Comparison of ENCODE assay signal across 10 cellular contexts in the genomic region with DNA sequence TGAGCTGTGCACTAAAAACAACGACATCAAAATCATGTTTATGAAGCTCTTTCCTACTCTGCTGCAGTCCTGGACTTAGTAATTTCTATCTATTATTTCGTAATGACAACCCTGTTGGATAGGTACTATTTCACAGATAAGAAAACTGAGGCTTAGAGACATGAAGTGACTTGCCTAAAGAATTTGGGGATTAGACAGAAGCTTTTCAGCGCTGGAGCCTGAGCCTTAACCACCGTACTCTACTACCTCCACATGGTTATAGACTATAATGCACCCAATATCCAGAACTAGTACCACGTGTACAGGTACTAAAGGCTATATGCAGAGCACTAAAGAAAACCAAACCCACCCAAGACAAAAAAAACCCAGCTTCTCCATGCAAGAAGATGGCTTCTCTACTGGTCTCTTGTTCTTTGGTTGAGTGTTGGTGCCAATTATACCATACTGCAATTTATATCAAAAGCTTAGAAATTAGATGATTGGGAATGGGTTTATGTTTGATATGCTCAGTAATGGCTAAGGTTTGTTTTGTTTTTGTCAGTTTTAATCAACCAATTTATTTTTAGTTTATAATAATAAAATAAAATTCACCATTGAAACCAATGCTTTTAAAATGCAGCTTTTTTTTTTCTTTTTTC. TPM values are rescaled to one million over a fixed set of nuclear protein-coding genes. Genes with fewer than 3 reads are reported as not detected.
DNase-seq lines count a peak whose midpoint lies in the region; ATAC-seq and TF ChIP-seq lines count a peak whose summit lies in the region.
"Had no signal": no experiment of that assay in that cellular context is flagged by ENCODE, and none has a peak within 500 bp of the region (broad histone marks: within the 10 kb centered on the region; RNA-seq: fewer than 3 reads in every experiment).

No MANE protein-coding gene starts in this region.

- H3K27ac Mint-ChIP-seq in mesothelial cell of epicardium = no peak overlapping the region

- ATAC-seq in GM18498 (IDR thresholded peaks at IDR 0.05; ENCODE audit: unreplicated experiment) = no peak

- H3K9ac ChIP-seq in mammary epithelial cell (ENCODE audit: insufficient read depth, low read length) = no peak overlapping the region

- dilution Hi-C loops in mammary epithelial cell (cut with HindIII; ENCODE audit: low sequenced_read_pairs) = no loop called here

- H3K4me3 Mint-ChIP-seq in mesothelial cell of epicardium = no peak overlapping the region

- H3K4me2 ChIP-seq in mammary epithelial cell (ENCODE audit: insufficient read depth, low read depth, low read length) = no peak overlapping the region

- no peaks in the 10 kb centered on the region for H3K4me1 ChIP-seq in mammary epithelial cell (ENCODE audit: insufficient read depth, low read length)

- H3K4me3 ChIP-seq in AG10803 (ENCODE audit: low read length) (no peak overlapping the region), mammary epithelial cell (replicated peaks in 1 of 3; ENCODE audit: insufficient read depth in 1 of 3, low read depth in 2 of 3, low read length in 3 of 3) (no peak overlapping the region)
- H3K4me3 ChIP-seq: lung had no signal

- H2AFZ ChIP-seq in mammary epithelial cell (ENCODE audit: low read depth, low read length) = no peak overlapping the region

- H3K9me3 ChIP-seq in mammary epithelial cell (replicated peaks; ENCODE audit: insufficient read depth, low read length) = no peaks in the 10 kb centered on the region

- H3K79me2 ChIP-seq in mammary epithelial cell (ENCODE audit: insufficient read depth, low read length) = no peaks in the 10 kb centered on the region

- DNase-seq in AG10803 (ENCODE audit: low read depth) = no peak
- DNase-seq in GM10266 (ENCODE audit: extremely low spot score) = no peak
- peak; percentile 85 for DNase-seq in NCI-H82 (lab: John Stamatoyannopoulos, UW)
- DNase-seq in mammary epithelial cell = peak; percentile 47
- no peak for DNase-seq in NCI-H345 treated with DMSO at 0.1 percent for 48 hours (lab: John Stamatoyannopoulos, UW; ENCODE audit: unreplicated experiment)
- no peak for DNase-seq in GF-D8 (lab: John Stamatoyannopoulos, UW)
- DNase-seq in mesothelial cell of epicardium (ENCODE audit: low spot score in 2 of 2, unreplicated experiment in 2 of 2) = no peak
- DNase-seq: activated CD8-positive, alpha-beta memory T cell treated with anti-CD3 and anti-CD28 coated beads for 24 hours had no signal

- intact Hi-C loops in mammary epithelial cell (cut with micrococcal nuclease) = loop anchor here (1.0 to 5.0 kb wide), 2 partner anchors 193 to 393 kb away; no protein-coding TSS in a partner anchor

- no peak overlapping the region for H3K27ac ChIP-seq in mammary epithelial cell (ENCODE audit: insufficient read depth, low read depth, low read length)

- H3K36me3 ChIP-seq in mammary epithelial cell (ENCODE audit: insufficient read depth, low read length) = no peaks in the 10 kb centered on the region

- no peaks in the 10 kb centered on the region for H3K36me3 Mint-ChIP-seq in mesothelial cell of epicardium

- no peaks in the 10 kb centered on the region for H3K9me3 Mint-ChIP-seq in mesothelial cell of epicardium

- 93% methylated on average over 5 of the region's 5 CpGs for WGBS in mammary epithelial cell (ENCODE audit: low coverage, missing lambda C conversion rate)

- TF ChIP-seq CTCF in AG10803 (conservative IDR thresholded peaks at IDR 0.05; ENCODE audit: low read length) = peak; percentile 20; the same call in 1 of the 2 replicates
- TF ChIP-seq CTCF in GM10266 (IDR thresholded peaks at IDR 0.05; ENCODE audit: control insufficient read depth, insufficient read depth, low read depth, missing control alignments) = peak; percentile 17
- peak; percentile 5 to 17 for TF ChIP-seq CTCF in mammary epithelial cell (conservative IDR thresholded peaks at IDR 0.05 in 1 of 2, IDR thresholded peaks at IDR 0.05 in 1 of 2; ENCODE audit: extremely low read depth in 1 of 2, insufficient read depth in 1 of 2, low read depth in 1 of 2, low read length in 2 of 2)
- no peak for TF ChIP-seq CTCF in mesothelial cell of epicardium (IDR thresholded peaks at IDR 0.05; ENCODE audit: unreplicated experiment)

- peaks cover 4% of the 10 kb centered on the region for H3K27me3 Mint-ChIP-seq in mesothelial cell of epicardium (ENCODE audit: low read depth)

- no peaks in the 10 kb centered on the region for H4K20me1 ChIP-seq in mammary epithelial cell (ENCODE audit: insufficient read depth, low read length)

- H3K4me1 Mint-ChIP-seq in mesothelial cell of epicardium = no peaks in the 10 kb centered on the region

- no TSS peak for BruUV-seq in mammary epithelial cell (replicated peaks; lab: Mats Ljungman, UMichigan)

- CTCF ChIA-PET in mammary epithelial cell (lab: Charles Lee; ENCODE audit: low non-redundant PET) = no interaction called here

- H3K27me3 ChIP-seq in mammary epithelial cell (ENCODE audit: insufficient read depth, low read length) = no peaks in the 10 kb centered on the region

- in situ Hi-C loops in mammary epithelial cell (cut with MboI; ENCODE audit: low sequenced_read_pairs in 2 of 2) = no loop called here

RNA-seq across cellular contexts. Expression of a gene that starts 6.5 kb away (rescaled TPM):
- 10 to 100 TPM in 1 of 2 donors, 1 to 10 TPM in 1; 6.0 to 13.0 TPM for total RNA-seq in mammary epithelial cell
- polyA plus RNA-seq in mammary epithelial cell = 11.4 TPM
- 4.5 TPM for polyA minus RNA-seq in mammary epithelial cell
- 4.7 to 6.1 TPM (median 5.1 TPM) in 3 replicates for total RNA-seq in mesothelial cell of epicardium

Comparison
In these comparisons a context has a peak if more than half of its experiments do, and no peak if none do; other contexts are left out.
1. DNase-seq: peak in NCI-H82 (single experiment) and mammary epithelial cell (single experiment); none in AG10803 (single experiment), GM10266 (single experiment), NCI-H345 treated with DMSO at 0.1 percent for 48 hours (single experiment), GF-D8 (single experiment) and mesothelial cell of epicardium (0 of 2).